Comparison of ENCODE assay signal across 8 cellular contexts in genomic region chr19:7516281-7516862, GRCh38. TPM values are rescaled to one million over a fixed set of nuclear protein-coding genes. Genes with fewer than 3 reads are reported as not detected.
A peak's percentile ranks its signal among the peaks of the same experiment; 100 is the strongest.
DNase-seq lines count a peak whose midpoint lies in the region; ATAC-seq, FAIRE-seq and TF ChIP-seq lines count a peak whose summit lies in the region.

No MANE protein-coding gene starts in this region.

- FAIRE-seq in HTR-8/SVneo (lab: Jason Lieb, UNC): no peak

- H3K36me3 Mint-ChIP-seq in CD8-positive, alpha-beta T cell: peaks cover 1% of the 10 kb centered on the region

- TF ChIP-seq CTCF in CD8-positive, alpha-beta T cell (IDR thresholded peaks at IDR 0.05): no peak
- TF ChIP-seq CTCF in PC-3 (conservative IDR thresholded peaks at IDR 0.05; ENCODE audit: low read depth, low read length): no peak
- no peak for TF ChIP-seq CTCF in epithelial cell of proximal tubule (conservative IDR thresholded peaks at IDR 0.05; ENCODE audit: low read depth, low read length)
- TF ChIP-seq CTCF in parathyroid adenoma (IDR thresholded peaks at IDR 0.05): no peak

- intact Hi-C loops in CD8-positive, alpha-beta T cell (cut with DNase I, micrococcal nuclease): loop anchor here in 1 of 2 experiments (2.0 kb wide), 1 partner anchor 18 kb away; the partner anchor contains the start of gene PNPLA6
- intact Hi-C loops in PC-3 (cut with micrococcal nuclease): no loop called here

- H3K4me2 ChIP-seq in PC-3 (ENCODE audit: low read length) (peak overlapping the region; percentile 97), parathyroid adenoma (ENCODE audit: low read length) (peak overlapping the region; percentile 98)

- peak overlapping the region; percentile 58; the same call in 1 of the 2 replicates for H2AFZ ChIP-seq in PC-3 (ENCODE audit: low read length)
- H2AFZ ChIP-seq in parathyroid adenoma: peak overlapping the region; percentile 65

- POLR2A ChIA-PET in CD8-positive, alpha-beta T cell (lab: Charles Lee): interaction anchor here (0.6 to 1.6 kb wide), 2 partner anchors 28 to 681 kb away, joined by 3 to 4 read pairs; partner anchors contain the start of gene PEX11G
- POLR2A ChIA-PET in PC-3 (lab: Charles Lee; ENCODE audit: unreplicated experiment): interaction anchor here (0.6 kb wide), 1 partner anchor 150 kb away, joined by 3 read pairs; no protein-coding TSS in a partner anchor

- H3K79me2 ChIP-seq in PC-3 (ENCODE audit: low read length) (no peaks in the 10 kb centered on the region; the same call in 1 of the 2 replicates), parathyroid adenoma (no peaks in the 10 kb centered on the region)

- H3K4me3 ChIP-seq in CD8-positive, alpha-beta T cell (ENCODE audit: low read depth, low read length): peak overlapping the region; percentile 35
- H3K4me3 ChIP-seq in PC-3 (ENCODE audit: low read length) (peak overlapping the region; percentile 70), epithelial cell of proximal tubule (ENCODE audit: low read depth, low read length) (peak overlapping the region; percentile 71), parathyroid adenoma (ENCODE audit: low read depth, low read length) (peak overlapping the region; percentile 83)

- H3K4me1 Mint-ChIP-seq in CD8-positive, alpha-beta T cell (ENCODE audit: low read depth): peaks cover 17% of the 10 kb centered on the region

- H3K27ac ChIP-seq in CD8-positive, alpha-beta T cell (ENCODE audit: low read depth, low read length): no peak overlapping the region
- H3K27ac ChIP-seq in PC-3 (ENCODE audit: low read length): no peak overlapping the region
- H3K27ac ChIP-seq in parathyroid adenoma: peak overlapping the region; percentile 73

- peak overlapping the region; percentile 81 for H3K4me3 Mint-ChIP-seq in CD8-positive, alpha-beta T cell

- no TSS peak for BruUV-seq in PC-3 (replicated peaks; lab: Mats Ljungman, UMichigan)

- H3K36me3 ChIP-seq in CD8-positive, alpha-beta T cell (ENCODE audit: insufficient read depth, low read length): no peaks in the 10 kb centered on the region
- H3K36me3 ChIP-seq in PC-3 (ENCODE audit: low read depth, low read length) (no peaks in the 10 kb centered on the region), parathyroid adenoma (ENCODE audit: control insufficient read depth, insufficient read depth, low read length) (no peaks in the 10 kb centered on the region)

- H3K27me3 ChIP-seq in CD8-positive, alpha-beta T cell (ENCODE audit: insufficient read depth, low read length): no peaks in the 10 kb centered on the region
- no peaks in the 10 kb centered on the region for H3K27me3 ChIP-seq in PC-3 (ENCODE audit: low read length)
- no peaks in the 10 kb centered on the region for H3K27me3 ChIP-seq in parathyroid adenoma (ENCODE audit: control insufficient read depth, insufficient read depth, low read length)

- CTCF ChIA-PET in CD8-positive, alpha-beta T cell (lab: Charles Lee): no interaction called here
- CTCF ChIA-PET in PC-3 (lab: Charles Lee): interaction anchor here (0.7 kb wide), 1 partner anchor 47 kb away, joined by 3 read pairs; no protein-coding TSS in a partner anchor

- H3K27ac Mint-ChIP-seq in CD8-positive, alpha-beta T cell: peak overlapping the region; percentile 32

- H3K9ac ChIP-seq in PC-3 (ENCODE audit: low read length) (peak overlapping the region; percentile 82), parathyroid adenoma (peak overlapping the region; percentile 49)

- DNase-seq in CD8-positive, alpha-beta T cell: no peak
- no peak for DNase-seq in PC-3
- no peak for DNase-seq in epithelial cell of proximal tubule (ENCODE audit: low read depth)
- DNase-seq in stimulated activated CD8-positive, alpha-beta memory T cell treated with anti-CD3 and anti-CD28 coated beads, Interleukin-4, amount 100 ng/mL, for 48 hours: no peak
- no peak for DNase-seq in A172 (ENCODE audit: low spot score)
- no peak for DNase-seq in HTR-8/SVneo (ENCODE audit: insufficient read length, low spot score)
- DNase-seq in DMS79 (lab: John Stamatoyannopoulos, UW): no peak

- no peaks in the 10 kb centered on the region for H3K9me3 ChIP-seq in CD8-positive, alpha-beta T cell (ENCODE audit: low read length)
- H3K9me3 ChIP-seq in PC-3 (ENCODE audit: low read length) (no peaks in the 10 kb centered on the region), parathyroid adenoma (ENCODE audit: control insufficient read depth, low read length) (no peaks in the 10 kb centered on the region)

- H3K27me3 Mint-ChIP-seq in CD8-positive, alpha-beta T cell (ENCODE audit: low read depth): peaks cover 4% of the 10 kb centered on the region

- no peaks in the 10 kb centered on the region for H4K20me1 ChIP-seq in PC-3 (ENCODE audit: low read length)

- ATAC-seq in CD8-positive, alpha-beta T cell: no peak
- peak; percentile 4; the same call in 1 of the 2 replicates for ATAC-seq in PC-3

- no peaks in the 10 kb centered on the region for H3K9me3 Mint-ChIP-seq in CD8-positive, alpha-beta T cell

- H3K4me1 ChIP-seq in CD8-positive, alpha-beta T cell (ENCODE audit: insufficient read depth, low read length): peaks cover 13% of the 10 kb centered on the region
- peaks cover 13% of the 10 kb centered on the region for H3K4me1 ChIP-seq in PC-3 (ENCODE audit: insufficient read depth, low read length)
- H3K4me1 ChIP-seq in parathyroid adenoma: peaks cover 14% of the 10 kb centered on the region

- no peaks in the 10 kb centered on the region for H3F3A ChIP-seq in PC-3 (ENCODE audit: low read length, unreplicated experiment)

- H3K9me2 ChIP-seq in PC-3 (replicated peaks; ENCODE audit: low read length): no peaks in the 10 kb centered on the region

RNA-seq across cellular contexts. Expression of gene ZNF358, which starts 0.5 kb away (rescaled TPM):
- total RNA-seq in CD8-positive, alpha-beta T cell: 1 to 10 TPM; 7.1 to 9.0 TPM
- 41.6 and 53.4 TPM in 2 replicates for total RNA-seq in PC-3 (2014; rRNA removed)
- total RNA-seq in epithelial cell of proximal tubule: 29.5 and 80.8 TPM in 2 replicates
- total RNA-seq in A172 (2014; rRNA removed; shearing (Covaris generic)): 47.8 and 72.7 TPM in 2 replicates

RNA-seq across cellular contexts. Expression of gene MCOLN1, which starts 6.1 kb away (rescaled TPM):
- total RNA-seq in CD8-positive, alpha-beta T cell: 10 to 100 TPM in 1 of 2 experiments, 1 to 10 TPM in 1; 9.0 to 13.3 TPM
- total RNA-seq in PC-3 (2014; rRNA removed) (10.2 and 22.9 TPM in 2 replicates), epithelial cell of proximal tubule (3.6 and 8.7 TPM in 2 replicates)
- total RNA-seq in A172 (2014; rRNA removed; shearing (Covaris generic)): 3.1 and 5.0 TPM in 2 replicates

RNA-seq across cellular contexts. Expression of gene PNPLA6, which starts 19.1 kb away (rescaled TPM):
- total RNA-seq in CD8-positive, alpha-beta T cell: 10 to 100 TPM; 76.5 to 81.3 TPM
- total RNA-seq in PC-3 (2014; rRNA removed) (217 and 291 TPM in 2 replicates), epithelial cell of proximal tubule (123 and 129 TPM in 2 replicates)
- total RNA-seq in A172 (2014; rRNA removed; shearing (Covaris generic)): 105 and 138 TPM in 2 replicates

RNA-seq across cellular contexts. Expression of gene PEX11G, which starts 27.5 kb away (rescaled TPM):
- not detected for total RNA-seq in CD8-positive, alpha-beta T cell
- total RNA-seq in PC-3 (2014; rRNA removed) (6.6 and 8.6 TPM in 2 replicates), epithelial cell of proximal tubule (1.6 and 6.2 TPM in 2 replicates)
- total RNA-seq in A172 (2014; rRNA removed; shearing (Covaris generic)): 3.0 and 6.7 TPM in 2 replicates
